In genomic region chr9:113219186-113219936, GRCh38 we compare ENCODE assay signal across 8 cellular contexts. TPM values are rescaled to one million over a fixed set of nuclear protein-coding genes. Genes with fewer than 3 reads are reported as not detected.
A peak's percentile ranks its signal among the peaks of the same experiment; 100 is the strongest.
DNase-seq lines count a peak whose midpoint lies in the region; ATAC-seq and TF ChIP-seq lines count a peak whose summit lies in the region.

No MANE protein-coding gene starts in this region.

- H3K9me3 Mint-ChIP-seq in activated T-helper 1 cell treated with anti-CD3 and anti-CD28 coated beads, Interleukin-12 subunit alpha, Interleukin-12 subunit beta, Interleukin-2, Interleukin-4 antibody, amounts not matched to agents 30 ng/mL and 10 ng/mL and 1 ng/mL, durations not matched to agents 14 hours and 24 hours and 36 hours, result no peaks in the 10 kb centered on the region
- H3K9me3 Mint-ChIP-seq in natural killer cell treated with Interleukin-12 subunit alpha and Interleukin-12 subunit beta and Interleukin-15 and Interleukin-18, amount 100 ng/mL, for 72 hours, result no peaks in the 10 kb centered on the region

- H3K36me3 Mint-ChIP-seq in activated T-helper 1 cell treated with anti-CD3 and anti-CD28 coated beads, Interleukin-12 subunit alpha, Interleukin-12 subunit beta, Interleukin-2, Interleukin-4 antibody, amounts not matched to agents 30 ng/mL and 10 ng/mL and 1 ng/mL, durations not matched to agents 14 hours and 24 hours and 36 hours (ENCODE audit: low read depth), result peaks cover 19% of the 10 kb centered on the region
- no peaks in the 10 kb centered on the region for H3K36me3 Mint-ChIP-seq in natural killer cell treated with Interleukin-12 subunit alpha and Interleukin-12 subunit beta and Interleukin-15 and Interleukin-18, amount 100 ng/mL, for 72 hours

- H3K27me3 Mint-ChIP-seq in activated T-helper 1 cell treated with anti-CD3 and anti-CD28 coated beads, Interleukin-12 subunit alpha, Interleukin-12 subunit beta, Interleukin-2, Interleukin-4 antibody, amounts not matched to agents 30 ng/mL and 10 ng/mL and 1 ng/mL, durations not matched to agents 14 hours and 24 hours and 36 hours (ENCODE audit: insufficient read depth), result no peaks in the 10 kb centered on the region
- H3K27me3 Mint-ChIP-seq in natural killer cell treated with Interleukin-12 subunit alpha and Interleukin-12 subunit beta and Interleukin-15 and Interleukin-18, amount 100 ng/mL, for 72 hours, result no peaks in the 10 kb centered on the region

- H3K27ac Mint-ChIP-seq in activated T-helper 1 cell treated with anti-CD3 and anti-CD28 coated beads, Interleukin-12 subunit alpha, Interleukin-12 subunit beta, Interleukin-2, Interleukin-4 antibody, amounts not matched to agents 30 ng/mL and 10 ng/mL and 1 ng/mL, durations not matched to agents 14 hours and 24 hours and 36 hours, result peak overlapping the region; percentile 97
- peak overlapping the region; percentile 81 to 91 for H3K27ac Mint-ChIP-seq in natural killer cell treated with Interleukin-12 subunit alpha and Interleukin-12 subunit beta and Interleukin-15 and Interleukin-18, amount 100 ng/mL, for 72 hours

- peak; percentile 25 for ATAC-seq in GM19025 (IDR thresholded peaks at IDR 0.05; ENCODE audit: low read depth, unreplicated experiment)
- peak; percentile 42 for ATAC-seq in HG03342 (IDR thresholded peaks at IDR 0.05; ENCODE audit: unreplicated experiment)
- no peak for ATAC-seq in natural killer cell treated with Interleukin-12 subunit alpha and Interleukin-12 subunit beta and Interleukin-15 and Interleukin-18, amount 100 ng/mL, for 72 hours
- no peak for ATAC-seq in sciatic nerve

- H3K4me1 Mint-ChIP-seq in activated T-helper 1 cell treated with anti-CD3 and anti-CD28 coated beads, Interleukin-12 subunit alpha, Interleukin-12 subunit beta, Interleukin-2, Interleukin-4 antibody, amounts not matched to agents 30 ng/mL and 10 ng/mL and 1 ng/mL, durations not matched to agents 14 hours and 24 hours and 36 hours (ENCODE audit: low read depth), result peaks cover 65% of the 10 kb centered on the region
- H3K4me1 Mint-ChIP-seq in natural killer cell treated with Interleukin-12 subunit alpha and Interleukin-12 subunit beta and Interleukin-15 and Interleukin-18, amount 100 ng/mL, for 72 hours (ENCODE audit: low read depth in 2 of 2), result peaks cover 45 to 56% of the 10 kb centered on the region in 2 donors

- peak overlapping the region; percentile 89 for H3K4me3 ChIP-seq in AG10803 (ENCODE audit: low read length)

- intact Hi-C loops in activated T-helper 1 cell treated with anti-CD3 and anti-CD28 coated beads, Interleukin-12 subunit alpha, Interleukin-12 subunit beta, Interleukin-2, Interleukin-4 antibody, amounts not matched to agents 30 ng/mL and 10 ng/mL and 1 ng/mL, durations not matched to agents 14 hours and 24 hours and 36 hours (cut with micrococcal nuclease), result no loop called here
- intact Hi-C loops in sciatic nerve (cut with DNase I), result no loop called here

- peak overlapping the region; percentile 98 for H3K4me3 Mint-ChIP-seq in activated T-helper 1 cell treated with anti-CD3 and anti-CD28 coated beads, Interleukin-12 subunit alpha, Interleukin-12 subunit beta, Interleukin-2, Interleukin-4 antibody, amounts not matched to agents 30 ng/mL and 10 ng/mL and 1 ng/mL, durations not matched to agents 14 hours and 24 hours and 36 hours
- peak overlapping the region; percentile 90 for H3K4me3 Mint-ChIP-seq in natural killer cell treated with Interleukin-12 subunit alpha and Interleukin-12 subunit beta and Interleukin-15 and Interleukin-18, amount 100 ng/mL, for 72 hours

- peak; percentile 1 for DNase-seq in AG10803 (ENCODE audit: low read depth)
- DNase-seq in activated T-helper 1 cell treated with anti-CD3 and anti-CD28 coated beads, Interleukin-12 subunit alpha, Interleukin-12 subunit beta, Interleukin-2, Interleukin-4 antibody, amounts not matched to agents 30 ng/mL and 10 ng/mL and 1 ng/mL, durations not matched to agents 14 hours and 24 hours and 36 hours (ENCODE audit: low spot score), result no peak
- DNase-seq in natural killer cell treated with Interleukin-12 subunit alpha and Interleukin-12 subunit beta and Interleukin-15 and Interleukin-18, amount 100 ng/mL, for 72 hours (ENCODE audit: low spot score), result no peak
- DNase-seq in A172 (ENCODE audit: low spot score), result no peak
- no peak for DNase-seq in COLO668 (lab: John Stamatoyannopoulos, UW; ENCODE audit: unreplicated experiment)
- DNase-seq in sciatic nerve (ENCODE audit: low spot score), result no peak

- TF ChIP-seq CTCF in AG10803 (conservative IDR thresholded peaks at IDR 0.05; ENCODE audit: low read length), result no peak

RNA-seq across cellular contexts. Expression of gene FKBP15, which starts 1.7 kb away (rescaled TPM):
- total RNA-seq in activated T-helper 1 cell treated with anti-CD3 and anti-CD28 coated beads, Interleukin-12 subunit alpha, Interleukin-12 subunit beta, Interleukin-2, Interleukin-4 antibody, amounts not matched to agents 30 ng/mL and 10 ng/mL and 1 ng/mL, durations not matched to agents 14 hours and 24 hours and 36 hours, result 34.9 and 35.8 TPM in 2 replicates
- total RNA-seq in natural killer cell treated with Interleukin-12 subunit alpha and Interleukin-12 subunit beta and Interleukin-15 and Interleukin-18, amount 100 ng/mL, for 72 hours, result 10 to 100 TPM; 47.2 to 60.4 TPM
- 23.7 and 24.3 TPM in 2 replicates for total RNA-seq in A172 (2014; rRNA removed; shearing (Covaris generic))
- total RNA-seq in sciatic nerve, result 36.4 TPM

RNA-seq across cellular contexts. Expression of gene SLC31A1, which starts 2.0 kb away (rescaled TPM):
- total RNA-seq in activated T-helper 1 cell treated with anti-CD3 and anti-CD28 coated beads, Interleukin-12 subunit alpha, Interleukin-12 subunit beta, Interleukin-2, Interleukin-4 antibody, amounts not matched to agents 30 ng/mL and 10 ng/mL and 1 ng/mL, durations not matched to agents 14 hours and 24 hours and 36 hours, result 16.1 and 17.6 TPM in 2 replicates
- 10 to 100 TPM; 20.0 to 20.5 TPM for total RNA-seq in natural killer cell treated with Interleukin-12 subunit alpha and Interleukin-12 subunit beta and Interleukin-15 and Interleukin-18, amount 100 ng/mL, for 72 hours
- 15.3 and 16.2 TPM in 2 replicates for total RNA-seq in A172 (2014; rRNA removed; shearing (Covaris generic))
- total RNA-seq in sciatic nerve, result 13.2 TPM

RNA-seq across cellular contexts. Expression of gene CDC26, which starts 56.0 kb away (rescaled TPM):
- total RNA-seq in activated T-helper 1 cell treated with anti-CD3 and anti-CD28 coated beads, Interleukin-12 subunit alpha, Interleukin-12 subunit beta, Interleukin-2, Interleukin-4 antibody, amounts not matched to agents 30 ng/mL and 10 ng/mL and 1 ng/mL, durations not matched to agents 14 hours and 24 hours and 36 hours, result 49.9 and 50.6 TPM in 2 replicates
- 10 to 100 TPM; 16.5 to 39.1 TPM for total RNA-seq in natural killer cell treated with Interleukin-12 subunit alpha and Interleukin-12 subunit beta and Interleukin-15 and Interleukin-18, amount 100 ng/mL, for 72 hours
- 49.2 and 63.4 TPM in 2 replicates for total RNA-seq in A172 (2014; rRNA removed; shearing (Covaris generic))
- total RNA-seq in sciatic nerve, result 28.2 TPM

RNA-seq across cellular contexts. Expression of gene PRPF4, which starts 56.1 kb away (rescaled TPM):
- total RNA-seq in activated T-helper 1 cell treated with anti-CD3 and anti-CD28 coated beads, Interleukin-12 subunit alpha, Interleukin-12 subunit beta, Interleukin-2, Interleukin-4 antibody, amounts not matched to agents 30 ng/mL and 10 ng/mL and 1 ng/mL, durations not matched to agents 14 hours and 24 hours and 36 hours, result 59.2 and 60.2 TPM in 2 replicates
- total RNA-seq in natural killer cell treated with Interleukin-12 subunit alpha and Interleukin-12 subunit beta and Interleukin-15 and Interleukin-18, amount 100 ng/mL, for 72 hours, result 10 to 100 TPM; 33.9 to 47.8 TPM
- total RNA-seq in A172 (2014; rRNA removed; shearing (Covaris generic)), result 54.3 and 55.8 TPM in 2 replicates
- total RNA-seq in sciatic nerve, result 16.3 TPM

Comparison
In these comparisons a context has a peak if more than half of its experiments do, and no peak if none do; other contexts are left out.
1. ATAC-seq: peak in GM19025 (single experiment) and HG03342 (single experiment); none in natural killer cell treated with Interleukin-12 subunit alpha and Interleukin-12 subunit beta and Interleukin-15 and Interleukin-18, amount 100 ng/mL, for 72 hours (0 of 2) and sciatic nerve (single experiment).